In the genomic region with DNA sequence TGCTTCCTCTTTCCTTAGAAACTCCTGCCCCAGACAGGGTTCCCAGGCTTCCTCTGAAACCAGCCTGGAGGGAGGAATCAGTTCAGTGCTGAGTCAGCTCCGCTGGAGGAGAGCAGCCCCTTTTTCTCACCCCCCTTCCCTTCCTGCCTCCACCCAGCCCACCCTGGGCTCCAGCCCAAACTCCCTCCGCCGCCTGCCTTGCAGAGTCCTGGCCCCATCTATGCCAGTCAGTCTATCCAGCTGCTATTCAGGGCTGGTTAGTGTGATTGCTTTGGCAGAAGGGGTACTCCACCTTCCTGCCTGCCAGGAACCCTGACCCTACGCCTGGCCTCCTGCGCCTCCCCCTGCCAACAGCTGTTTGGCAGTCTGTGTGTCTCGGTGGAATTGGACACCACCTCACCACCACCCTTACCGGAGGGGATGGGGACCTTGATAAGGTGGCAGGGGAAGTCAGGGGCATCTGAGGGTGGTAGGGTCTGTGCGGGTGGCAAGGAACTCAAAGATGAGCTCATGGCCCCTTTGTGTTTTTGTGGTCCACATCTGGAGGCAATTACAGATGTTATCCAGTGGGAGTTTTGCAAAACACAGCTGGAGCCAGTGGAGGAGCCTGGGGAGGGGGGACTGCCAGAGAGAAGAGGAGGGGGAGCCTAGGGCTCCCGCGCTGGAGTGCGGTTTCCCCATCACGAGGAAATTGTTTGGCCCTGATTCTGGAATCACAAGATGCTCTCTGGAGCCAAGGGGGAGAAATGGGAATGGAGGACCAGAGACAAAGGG, we compare ENCODE assay signal across 8 cellular contexts. TPM values are rescaled to one million over a fixed set of nuclear protein-coding genes. Genes with fewer than 3 reads are reported as not detected.
DNase-seq lines count a peak whose midpoint lies in the region; ATAC-seq and TF ChIP-seq lines count a peak whose summit lies in the region.

No MANE protein-coding gene starts in this region.

- no peak for ATAC-seq in body of pancreas
- no peak for ATAC-seq in GM21526 (IDR thresholded peaks at IDR 0.05; ENCODE audit: low FRiP score, unreplicated experiment)
- ATAC-seq in GM19023 (IDR thresholded peaks at IDR 0.05; ENCODE audit: unreplicated experiment), result no peak

- H3K79me2 ChIP-seq in H9 (ENCODE audit: insufficient read depth, low read length), result no peaks in the 10 kb centered on the region

- no peak overlapping the region for H2BK120ac ChIP-seq in H9 (ENCODE audit: low read depth, low read length, poor library complexity, severe bottlenecking)

- no peaks in the 10 kb centered on the region for H3K79me1 ChIP-seq in H9 (ENCODE audit: insufficient read depth, low read depth, low read length, poor library complexity, severe bottlenecking)

- no peak overlapping the region for H3K4me3 ChIP-seq in body of pancreas
- H3K4me3 ChIP-seq in iPS-20b (ENCODE audit: low read length), result no peak overlapping the region

- H3K4ac ChIP-seq in H9 (ENCODE audit: low read depth, low read length), result no peak overlapping the region

- no peak overlapping the region for H4K8ac ChIP-seq in H9 (replicated peaks; ENCODE audit: insufficient read length, low read depth, low read length)

- H3K4me3 Mint-ChIP-seq in H9, result peak overlapping the region in 1 of 2 experiments; percentile 27; a peak in 1 of 5 replicates

- H3K36me3 ChIP-seq in body of pancreas (replicated peaks in 1 of 2; ENCODE audit: insufficient read depth in 1 of 2, low read depth in 2 of 2) (peaks cover 7 to 12% of the 10 kb centered on the region in 2 donors), iPS-20b (ENCODE audit: insufficient read depth, low read depth, low read length) (peaks cover 23% of the 10 kb centered on the region)

- H4K91ac ChIP-seq in H9 (ENCODE audit: insufficient read length, low read depth, low read length), result no peak overlapping the region

- H3K4me2 ChIP-seq in H9 (ENCODE audit: insufficient read depth, insufficient read length, low read length), result no peak overlapping the region

- H3K23ac ChIP-seq in H9 (ENCODE audit: insufficient read length, low read depth, low read length), result no peak overlapping the region

- H2BK12ac ChIP-seq in H9 (ENCODE audit: insufficient read length, low read depth, low read length), result no peak overlapping the region

- H3K23me2 ChIP-seq in H9 (ENCODE audit: insufficient read length, low read depth, low read length, poor library complexity, severe bottlenecking), result no peaks in the 10 kb centered on the region

- no peak overlapping the region for H3K56ac ChIP-seq in H9 (ENCODE audit: insufficient read length, low read depth, low read length)

- H3K27me3 ChIP-seq in H9 (ENCODE audit: insufficient read depth, low read length) (no peaks in the 10 kb centered on the region), body of pancreas (no peaks in the 10 kb centered on the region), iPS-20b (ENCODE audit: insufficient read depth, low read length) (no peaks in the 10 kb centered on the region)

- no peak overlapping the region for H2BK5ac ChIP-seq in H9 (ENCODE audit: insufficient read length, low read length)

- H4K20me1 ChIP-seq in H9 (ENCODE audit: control insufficient read depth, insufficient read depth, insufficient read length), result no peaks in the 10 kb centered on the region

- H3K27me3 Mint-ChIP-seq in H9 (ENCODE audit: low read depth), result no peaks in the 10 kb centered on the region; the same call in 1 of the 2 replicates

- H3K27ac Mint-ChIP-seq in H9, result peak overlapping the region; percentile 25 to 90 (median 90); a peak in 4 of 7 replicates

- H3K27ac ChIP-seq in H9 (ENCODE audit: insufficient read length, low read depth, low read length) (no peak overlapping the region), body of pancreas (peak overlapping the region in 2 of 4 donors; percentile 46 to 65), iPS-20b (ENCODE audit: low read length) (no peak overlapping the region)

- H3K18ac ChIP-seq in H9 (ENCODE audit: insufficient read length, low read depth, low read length), result no peak overlapping the region

- peak; percentile 48 for DNase-seq in H9
- DNase-seq in body of pancreas, result peak in 3 of 4 donors; percentile 27 to 40 (median 35)
- DNase-seq in smooth muscle cell of the brain vasculature (ENCODE audit: low read depth, low spot score), result peak; percentile 88
- no peak for DNase-seq in erythroblast (lab: John Stamatoyannopoulos, UW)
- no peak for DNase-seq in NCI-H187 (lab: John Stamatoyannopoulos, UW)

- H2AFZ ChIP-seq in H9 (ENCODE audit: low read length), result no peak overlapping the region

- no peak overlapping the region for H4K5ac ChIP-seq in H9 (ENCODE audit: insufficient read length, low read depth, low read length)

- no CpG with 5 or more reads among the region's 12 CpGs for WGBS in H9 (ENCODE audit: extremely low coverage, insufficient read length, low lambda C conversion rate)
- WGBS in body of pancreas, 2 donors, result 58 to 65% methylated on average over 12 of the region's 12 CpGs

- TF ChIP-seq POLR2A in body of pancreas (IDR thresholded peaks at IDR 0.05) (no peak), erythroblast (IDR thresholded peaks at IDR 0.05; ENCODE audit: low read length) (no peak)

- peaks cover 8 to 30% (median 28%) of the 10 kb centered on the region in 3 experiments for H3K36me3 Mint-ChIP-seq in H9 (ENCODE audit: insufficient read depth in 1 of 3, low read depth in 3 of 3)

- no peak overlapping the region for H2BK20ac ChIP-seq in H9 (ENCODE audit: low read depth, low read length, poor library complexity, severe bottlenecking)

- H3K9me3 Mint-ChIP-seq in H9, result no peaks in the 10 kb centered on the region

- peaks cover 21 to 28% of the 10 kb centered on the region in 2 experiments for H3K4me1 Mint-ChIP-seq in H9

- TF ChIP-seq CTCF in H9 (conservative IDR thresholded peaks at IDR 0.05) (no peak), body of pancreas (IDR thresholded peaks at IDR 0.05) (no peak)

- H3K14ac ChIP-seq in H9 (ENCODE audit: insufficient read depth, low read length), result no peak overlapping the region

- H3K9me3 ChIP-seq in H9 (ENCODE audit: control insufficient read depth, low read depth, low read length) (no peaks in the 10 kb centered on the region), body of pancreas (no peaks in the 10 kb centered on the region), iPS-20b (ENCODE audit: insufficient read depth, low read depth, low read length) (no peaks in the 10 kb centered on the region)

- H2BK15ac ChIP-seq in H9 (ENCODE audit: low read depth, low read length), result no peak overlapping the region

- intact Hi-C loops in body of pancreas (cut with DNase I), result no loop called here

- no peak overlapping the region for H2AK5ac ChIP-seq in H9 (ENCODE audit: insufficient read length, low read length)

- H3K9ac ChIP-seq in H9 (ENCODE audit: extremely low read depth, insufficient read length, low read length), result no peak overlapping the region
- H3K9ac ChIP-seq in iPS-20b (ENCODE audit: low read depth, low read length), result peak overlapping the region; percentile 51; the same call in 1 of the 2 replicates

- peaks cover 2% of the 10 kb centered on the region; the same call in 1 of the 2 replicates for H3K4me1 ChIP-seq in H9 (ENCODE audit: insufficient read depth, low read length)
- peaks cover 28% of the 10 kb centered on the region for H3K4me1 ChIP-seq in body of pancreas
- H3K4me1 ChIP-seq in iPS-20b (ENCODE audit: insufficient read depth, low read length), result peaks cover 15% of the 10 kb centered on the region; the same call in 1 of the 2 replicates

- no peak overlapping the region for H3T11ph ChIP-seq in H9 (ENCODE audit: low read length)

RNA-seq across cellular contexts. Expression of a gene that starts 12.2 kb away (rescaled TPM):
- total RNA-seq in H9 (2021), result 56.5 and 60.3 TPM in 2 replicates
- total RNA-seq in body of pancreas, result 10 to 100 TPM; 55.3 to 65.3 TPM

RNA-seq across cellular contexts. Expression of a gene that starts 18.9 kb away (rescaled TPM):
- total RNA-seq in H9 (2021) (174 and 190 TPM in 2 replicates), body of pancreas (10 to 100 TPM; 29.3 to 45.1 TPM)

RNA-seq across cellular contexts. Expression of a gene that starts 23.0 kb away (rescaled TPM):
- 12.7 and 13.3 TPM in 2 replicates for total RNA-seq in H9 (2021)
- 10 to 100 TPM; 47.8 to 83.0 TPM for total RNA-seq in body of pancreas

RNA-seq across cellular contexts. Expression of a gene that starts 33.3 kb away (rescaled TPM):
- total RNA-seq in H9 (2021), result 2.5 and 3.1 TPM in 2 replicates
- total RNA-seq in body of pancreas, result 10 to 100 TPM in 1 of 2 donors, 1 to 10 TPM in 1; 6.9 to 16.6 TPM

RNA-seq across cellular contexts. Expression of a gene that starts 34.4 kb away (rescaled TPM):
- total RNA-seq in H9 (2021) (1.2 and 1.4 TPM in 2 replicates), body of pancreas (not detected)

Comparison
In these comparisons a context has a peak if more than half of its experiments do, and no peak if none do; other contexts are left out.
1. DNase-seq: peak in H9 (single experiment), body of pancreas (3 of 4) and smooth muscle cell of the brain vasculature (single experiment); none in erythroblast (0 of 2) and NCI-H187 (0 of 2).